19 cellular contexts compared by ENCODE assay signal in the genomic region with DNA sequence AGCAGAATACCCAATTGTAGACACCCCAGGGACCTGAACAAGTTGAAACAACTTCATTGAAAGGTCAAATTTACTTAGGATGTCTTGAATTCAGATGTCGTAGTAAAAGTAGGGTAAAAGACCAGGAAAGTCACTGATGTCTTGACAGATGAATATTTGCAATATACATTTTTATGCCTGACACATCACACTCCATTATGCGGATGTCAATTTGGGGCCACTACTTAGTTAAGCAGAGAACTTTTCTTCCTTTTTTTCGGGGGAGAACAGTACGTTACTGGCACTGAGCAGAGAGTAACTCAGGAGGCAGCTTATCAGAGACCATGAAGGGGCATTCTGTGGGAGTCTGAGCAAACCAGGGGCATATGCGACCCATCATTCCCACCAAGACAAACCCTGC. TPM values are rescaled to one million over a fixed set of nuclear protein-coding genes. Genes with fewer than 3 reads are reported as not detected.
"Had no signal": no experiment of that assay in that cellular context is flagged by ENCODE, and none has a peak within 500 bp of the region (broad histone marks: within the 10 kb centered on the region; RNA-seq: fewer than 3 reads in every experiment).

No MANE protein-coding gene starts in this region.

- H3K9me3 ChIP-seq: colonic mucosa, heart right ventricle, ovary, stomach, vagina had no signal

- H3K4me1 ChIP-seq: colonic mucosa, neural progenitor cell, vagina had no signal

- DNase-seq: colonic mucosa; dorsolateral prefrontal cortex; effector CD8-positive, alpha-beta T cell; heart right ventricle; islet precursor cell; mammary epithelial cell; natural killer cell; nucleus accumbens; ovary; right cardiac atrium; small intestine; stimulated activated CD4-positive, alpha-beta T cell treated with anti-CD3 and anti-CD28 coated beads, Interleukin-12 subunit alpha, Interleukin-12 subunit beta, amount 100 ng/mL, for 4 hours; stimulated activated naive CD4-positive, alpha-beta T cell; stomach; substantia nigra had no signal

- H3K27ac ChIP-seq: colonic mucosa, dorsolateral prefrontal cortex, heart right ventricle, neural progenitor cell, ovary, stomach, vagina had no signal

- H3K9ac ChIP-seq: neural progenitor cell had no signal

- H2AFZ ChIP-seq: neural progenitor cell had no signal

- H3K4me3 ChIP-seq: colonic mucosa, dorsolateral prefrontal cortex, heart right ventricle, neural progenitor cell, ovary, vagina had no signal

- H3K4me2 ChIP-seq: neural progenitor cell had no signal

- H3K27me3 ChIP-seq: ovary, vagina had no signal

- H3K36me3 ChIP-seq: colonic mucosa, heart right ventricle, neural progenitor cell, ovary, stomach, vagina had no signal

- ATAC-seq: heart right ventricle, natural killer cell, right cardiac atrium had no signal

RNA-seq across cellular contexts. Expression of a gene that starts 4.9 kb away (rescaled TPM):
- total RNA-seq: myocyte, natural killer cell, progenitor cell of endocrine pancreas had no signal
- polyA plus RNA-seq: mammary epithelial cell had no signal
